12 cellular contexts compared by ENCODE assay signal in genomic region chr12:89073027-89073398, GRCh38.
DNase-seq lines count a peak whose midpoint lies in the region; ATAC-seq and TF ChIP-seq lines count a peak whose summit lies in the region.
"Had no signal": no experiment of that assay in that cellular context is flagged by ENCODE, and none has a peak within 500 bp of the region (broad histone marks: within the 10 kb centered on the region; RNA-seq: fewer than 3 reads in every experiment).

No MANE protein-coding gene starts in this region.

- no peaks in the 10 kb centered on the region for H3K27me3 Mint-ChIP-seq in stimulated activated memory B cell treated with anti-CD40 and anti-IgM and Interleukin-4, amounts not matched to agents 10 μg/mL and 1 μg/mL and 100 μg/mL, for 72 hours

- peaks cover 10% of the 10 kb centered on the region for H3K4me1 ChIP-seq in parathyroid adenoma

- ATAC-seq in stimulated activated memory B cell treated with anti-CD40 and anti-IgM and Interleukin-4, amounts not matched to agents 10 μg/mL and 1 μg/mL and 100 μg/mL, for 72 hours = no peak

- H3K27ac Mint-ChIP-seq in stimulated activated memory B cell treated with anti-CD40 and anti-IgM and Interleukin-4, amounts not matched to agents 10 μg/mL and 1 μg/mL and 100 μg/mL, for 72 hours = no peak overlapping the region

- no peaks in the 10 kb centered on the region for H3K36me3 Mint-ChIP-seq in stimulated activated memory B cell treated with anti-CD40 and anti-IgM and Interleukin-4, amounts not matched to agents 10 μg/mL and 1 μg/mL and 100 μg/mL, for 72 hours

- no peaks in the 10 kb centered on the region for H3K79me2 ChIP-seq in parathyroid adenoma

- POLR2A ChIA-PET in RWPE1 (lab: Yijun Ruan, JAX; ENCODE audit: low non-redundant PET) = no interaction called here

- no peaks in the 10 kb centered on the region for H3K27me3 ChIP-seq in parathyroid adenoma (ENCODE audit: control insufficient read depth, insufficient read depth, low read length)
- H3K27me3 ChIP-seq: heart right ventricle, neutrophil had no signal

- H3K9me3 ChIP-seq in parathyroid adenoma (ENCODE audit: control insufficient read depth, low read length) = no peaks in the 10 kb centered on the region
- H3K9me3 ChIP-seq: heart right ventricle, neutrophil had no signal

- no peak overlapping the region for H3K4me3 Mint-ChIP-seq in stimulated activated memory B cell treated with anti-CD40 and anti-IgM and Interleukin-4, amounts not matched to agents 10 μg/mL and 1 μg/mL and 100 μg/mL, for 72 hours

- H3K4me1 Mint-ChIP-seq in stimulated activated memory B cell treated with anti-CD40 and anti-IgM and Interleukin-4, amounts not matched to agents 10 μg/mL and 1 μg/mL and 100 μg/mL, for 72 hours = no peaks in the 10 kb centered on the region

- no peaks in the 10 kb centered on the region for H3K36me3 ChIP-seq in parathyroid adenoma (ENCODE audit: control insufficient read depth, insufficient read depth, low read length)
- H3K36me3 ChIP-seq: heart right ventricle, neutrophil had no signal

- H3K27ac ChIP-seq in parathyroid adenoma (peak overlapping the region; percentile 24), RWPE1 (no peak overlapping the region)
- H3K27ac ChIP-seq: heart right ventricle, neutrophil had no signal

- DNase-seq in NCI-H345 (lab: John Stamatoyannopoulos, UW) = peak; percentile 30
- no peak for DNase-seq in NCI-H345 treated with DMSO at 0.1 percent for 48 hours (lab: John Stamatoyannopoulos, UW; ENCODE audit: unreplicated experiment)
- peak; percentile 94 for DNase-seq in NCI-H146 treated with DMSO at 0.1 percent for 48 hours (lab: John Stamatoyannopoulos, UW; ENCODE audit: unreplicated experiment)
- peak; percentile 81 for DNase-seq in dermis blood vessel endothelial cell
- DNase-seq in RWPE1 (ENCODE audit: low spot score) = no peak
- DNase-seq in NCI-H1092 treated with DMSO at 0.1 percent for 48 hours (lab: John Stamatoyannopoulos, UW) = no peak
- DNase-seq: activated CD4-positive, CD25-positive, alpha-beta regulatory T cell; aorta; heart right ventricle had no signal

- H2AFZ ChIP-seq in parathyroid adenoma = peak overlapping the region; percentile 30

- CTCF ChIA-PET in RWPE1 (lab: Yijun Ruan, JAX) = interaction anchor here (0.6 to 0.7 kb wide), 2 partner anchors 1710 to 1731 kb away, joined by 3 to 7 read pairs; no protein-coding TSS in a partner anchor

- TF ChIP-seq CTCF in parathyroid adenoma (IDR thresholded peaks at IDR 0.05) = no peak
- no peak for TF ChIP-seq CTCF in RWPE1 (conservative IDR thresholded peaks at IDR 0.05; ENCODE audit: low read depth)

- no peak overlapping the region for H3K4me3 ChIP-seq in parathyroid adenoma (ENCODE audit: low read depth, low read length)
- H3K4me3 ChIP-seq: heart right ventricle had no signal

- H3K9ac ChIP-seq in parathyroid adenoma = no peak overlapping the region

- no peak overlapping the region for H3K4me2 ChIP-seq in parathyroid adenoma (ENCODE audit: low read length)

- no peaks in the 10 kb centered on the region for H3K9me3 Mint-ChIP-seq in stimulated activated memory B cell treated with anti-CD40 and anti-IgM and Interleukin-4, amounts not matched to agents 10 μg/mL and 1 μg/mL and 100 μg/mL, for 72 hours

Comparison
In these comparisons a context has a peak if more than half of its experiments do, and no peak if none do; other contexts are left out.
1. DNase-seq: peak in NCI-H345 (single experiment), NCI-H146 treated with DMSO at 0.1 percent for 48 hours (single experiment) and dermis blood vessel endothelial cell (single experiment); none in NCI-H345 treated with DMSO at 0.1 percent for 48 hours (single experiment), RWPE1 (single experiment) and NCI-H1092 treated with DMSO at 0.1 percent for 48 hours (single experiment).